In genomic region chr1:36650200-36651065, GRCh38 we compare ENCODE assay signal across 7 cellular contexts.
DNase-seq lines count a peak whose midpoint lies in the region; ATAC-seq and TF ChIP-seq lines count a peak whose summit lies in the region.

No MANE protein-coding gene starts in this region.

- CTCF ChIA-PET in activated B cell treated with CpG ODN at 0.5 μM for 24 hours (lab: Charles Lee): no interaction called here

- no peaks in the 10 kb centered on the region for H3K9me3 Mint-ChIP-seq in activated B cell treated with CpG ODN at 0.5 μM for 24 hours

- in situ Hi-C loops in GM13976 (cut with MboI; ENCODE audit: low sequenced_read_pairs, unreplicated experiment): no loop called here

- TF ChIP-seq CTCF in GM13976 (IDR thresholded peaks at IDR 0.05; ENCODE audit: borderline replicate concordance, control extremely low read depth, extremely low read depth, insufficient read depth, missing control alignments) (peak; percentile 83), activated B cell treated with CpG ODN at 0.5 μM for 24 hours (IDR thresholded peaks at IDR 0.05) (peak; percentile 76)

- H3K27ac ChIP-seq in caudate nucleus (ENCODE audit: low read depth, low read length): no peak overlapping the region

- H3K27me3 Mint-ChIP-seq in activated B cell treated with CpG ODN at 0.5 μM for 24 hours: peaks cover 48% of the 10 kb centered on the region

- POLR2A ChIA-PET in activated B cell treated with CpG ODN at 0.5 μM for 24 hours (lab: Charles Lee): no interaction called here

- ATAC-seq in activated B cell treated with CpG ODN at 0.5 μM for 24 hours (ENCODE audit: low read depth): peak; percentile 45
- no peak for ATAC-seq in GM18873 (IDR thresholded peaks at IDR 0.05; ENCODE audit: low FRiP score, unreplicated experiment)

- DNase-seq in GM13976 (ENCODE audit: low spot score) (peak; percentile 64), NCI-H2029 treated with DMSO at 0.1 percent for 48 hours (lab: John Stamatoyannopoulos, UW) (peak; percentile 95), activated B cell treated with CpG ODN at 0.5 μM for 24 hours (peak; percentile 29), caudate nucleus (lab: John Stamatoyannopoulos, UW) (peak in 51 of 61 donors; percentile 5 to 81 (median 37)), kidney glomerular epithelial cell (lab: John Stamatoyannopoulos, UW) (peak; percentile 55)
- DNase-seq in stimulated activated CD4-positive, alpha-beta T cell treated with anti-CD3 and anti-CD28 coated beads, Interleukin-4, amount 100 ng/mL, for 24 hours: peak; percentile 67

- intact Hi-C loops in activated B cell treated with CpG ODN at 0.5 μM for 24 hours (cut with micrococcal nuclease): no loop called here

- no peaks in the 10 kb centered on the region for H3K4me1 Mint-ChIP-seq in activated B cell treated with CpG ODN at 0.5 μM for 24 hours

- no peak overlapping the region for H3K4me3 Mint-ChIP-seq in activated B cell treated with CpG ODN at 0.5 μM for 24 hours

- H3K36me3 Mint-ChIP-seq in activated B cell treated with CpG ODN at 0.5 μM for 24 hours (ENCODE audit: low read depth): no peaks in the 10 kb centered on the region

- H3K27ac Mint-ChIP-seq in activated B cell treated with CpG ODN at 0.5 μM for 24 hours: no peak overlapping the region

Comparison
In these comparisons a context has a peak if more than half of its experiments do, and no peak if none do; other contexts are left out.
1. DNase-seq: peak in every context shown above with its lines; median percentile 95 in NCI-H2029 treated with DMSO at 0.1 percent for 48 hours; 67 in stimulated activated CD4-positive, alpha-beta T cell treated with anti-CD3 and anti-CD28 coated beads, Interleukin-4, amount 100 ng/mL, for 24 hours; 64 in GM13976; 55 in kidney glomerular epithelial cell; 37 in caudate nucleus; 29 in activated B cell treated with CpG ODN at 0.5 μM for 24 hours.